ENCODE assay signal across 8 cellular contexts in the genomic region with DNA sequence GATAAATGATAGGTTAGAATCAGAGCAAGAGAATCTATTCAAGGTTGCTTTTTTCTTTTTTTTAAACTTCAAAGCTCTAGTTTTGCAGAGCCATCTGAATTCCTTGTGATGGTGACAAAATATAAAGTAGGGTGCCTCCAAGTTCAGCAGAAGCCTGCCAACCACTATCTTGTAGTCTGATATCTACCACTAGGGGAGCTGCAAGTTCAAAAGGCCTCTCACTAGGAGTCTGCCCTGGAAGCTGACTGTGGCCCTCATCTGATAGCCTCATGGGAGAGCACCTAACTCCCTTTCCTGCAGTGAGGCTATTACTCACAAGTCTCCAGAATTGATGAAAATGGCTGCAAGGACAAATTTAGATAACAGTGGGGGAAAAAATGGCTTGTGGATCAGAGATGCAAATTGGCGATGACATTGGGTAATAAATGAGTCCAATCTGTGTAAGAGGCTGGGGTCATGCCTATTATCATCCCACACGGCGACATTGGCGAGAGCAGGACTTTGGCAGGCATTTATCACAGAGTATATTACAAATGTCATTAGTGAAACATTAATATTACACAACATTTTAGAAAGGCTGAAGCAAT. TPM values are rescaled to one million over a fixed set of nuclear protein-coding genes. Genes with fewer than 3 reads are reported as not detected.
A peak's percentile ranks its signal among the peaks of the same experiment; 100 is the strongest.
DNase-seq lines count a peak whose midpoint lies in the region; ATAC-seq lines count a peak whose summit lies in the region.

No MANE protein-coding gene starts in this region.

- no peaks in the 10 kb centered on the region for H3K27me3 ChIP-seq in right cardiac atrium (ENCODE audit: control insufficient read depth, insufficient read depth)

- no peak overlapping the region for H3K27ac Mint-ChIP-seq in activated T-cell treated with anti-CD3 and anti-CD28 coated beads, Interleukin-2, amount 50 U/mL, for 24 hours

- H3K4me3 ChIP-seq in right cardiac atrium (ENCODE audit: low read length), result no peak overlapping the region

- WGBS in right cardiac atrium, result 36% methylated on average over 4 of the region's 4 CpGs

- H3K4me1 Mint-ChIP-seq in activated T-cell treated with anti-CD3 and anti-CD28 coated beads, Interleukin-2, amount 50 U/mL, for 24 hours (ENCODE audit: low read depth), result no peaks in the 10 kb centered on the region

- intact Hi-C loops in right cardiac atrium (cut with DNase I), result no loop called here
- intact Hi-C loops in sciatic nerve (cut with DNase I), result no loop called here

- H3K27me3 Mint-ChIP-seq in activated T-cell treated with anti-CD3 and anti-CD28 coated beads, Interleukin-2, amount 50 U/mL, for 24 hours, result no peaks in the 10 kb centered on the region

- DNase-seq in DMS53 (lab: John Stamatoyannopoulos, UW) (peak; percentile 74), RKO (ENCODE audit: low spot score) (peak; percentile 44), right cardiac atrium (peak in 2 of 3 donors; percentile 30 to 58), sciatic nerve (ENCODE audit: low spot score) (no peak)
- DNase-seq in activated T-cell treated with anti-CD3 and anti-CD28 coated beads, Interleukin-2, amount 50 U/mL, for 24 hours, result no peak

- no peak overlapping the region for H3K4me3 Mint-ChIP-seq in activated T-cell treated with anti-CD3 and anti-CD28 coated beads, Interleukin-2, amount 50 U/mL, for 24 hours

- no peaks in the 10 kb centered on the region for H3K9me3 Mint-ChIP-seq in activated T-cell treated with anti-CD3 and anti-CD28 coated beads, Interleukin-2, amount 50 U/mL, for 24 hours

- no peaks in the 10 kb centered on the region for H3K9me3 ChIP-seq in right cardiac atrium (ENCODE audit: control insufficient read depth, low read length)

- H3K27ac ChIP-seq in right cardiac atrium (ENCODE audit: low read length), result no peak overlapping the region

- no peaks in the 10 kb centered on the region for H3K36me3 Mint-ChIP-seq in activated T-cell treated with anti-CD3 and anti-CD28 coated beads, Interleukin-2, amount 50 U/mL, for 24 hours (ENCODE audit: low read depth)

- ATAC-seq in HG02610 (IDR thresholded peaks at IDR 0.05; ENCODE audit: unreplicated experiment) (peak; percentile 86), right cardiac atrium (peak; percentile 26 to 60), sciatic nerve (no peak), HG02973 (IDR thresholded peaks at IDR 0.05; ENCODE audit: unreplicated experiment) (no peak), GM21825 (IDR thresholded peaks at IDR 0.05; ENCODE audit: unreplicated experiment) (no peak)

- no peaks in the 10 kb centered on the region for H3K4me1 ChIP-seq in right cardiac atrium (ENCODE audit: control insufficient read depth, insufficient read depth, low read length)

RNA-seq across cellular contexts. Expression of gene ZP4, which starts 10.7 kb away (rescaled TPM):
- total RNA-seq in right cardiac atrium (not detected), sciatic nerve (not detected)
- not detected for polyA plus RNA-seq in right cardiac atrium

Comparison
In these comparisons a context has a peak if more than half of its experiments do, and no peak if none do; other contexts are left out.
1. DNase-seq: peak in DMS53 (single experiment), RKO (single experiment) and right cardiac atrium (2 of 3); none in sciatic nerve (single experiment) and activated T-cell treated with anti-CD3 and anti-CD28 coated beads, Interleukin-2, amount 50 U/mL, for 24 hours (single experiment).
2. ATAC-seq: peak in HG02610 (single experiment) and right cardiac atrium (2 of 2); none in sciatic nerve (single experiment), HG02973 (single experiment) and GM21825 (single experiment).